ENCODE assay signal across 11 cellular contexts in the genomic region with DNA sequence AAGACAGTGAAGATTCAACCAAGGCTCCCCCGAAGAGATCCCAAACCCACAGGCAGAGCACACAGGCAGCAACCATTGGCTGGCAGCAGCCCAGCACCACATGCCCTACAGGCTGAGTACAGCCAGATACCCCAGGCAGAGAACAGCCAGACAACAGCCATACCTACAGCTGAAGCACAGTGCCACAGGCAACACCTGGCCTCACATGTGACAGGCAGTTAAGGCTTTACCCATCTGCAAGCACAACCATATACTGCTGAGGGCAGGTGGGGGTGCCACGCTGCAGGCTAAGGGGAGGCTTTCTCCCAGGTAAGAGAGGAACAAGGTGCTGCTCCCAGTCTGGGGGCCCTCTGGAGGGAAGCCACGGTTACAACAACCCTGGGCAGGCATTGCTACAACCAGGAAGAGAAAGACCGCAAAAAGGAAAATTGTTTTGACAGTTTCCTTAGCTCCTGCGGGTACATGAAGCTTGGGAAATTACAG. TPM values are rescaled to one million over a fixed set of nuclear protein-coding genes. Genes with fewer than 3 reads are reported as not detected.
DNase-seq lines count a peak whose midpoint lies in the region; ATAC-seq and TF ChIP-seq lines count a peak whose summit lies in the region.
"Had no signal": no experiment of that assay in that cellular context is flagged by ENCODE, and none has a peak within 500 bp of the region (broad histone marks: within the 10 kb centered on the region; RNA-seq: fewer than 3 reads in every experiment).

No MANE protein-coding gene starts in this region.

- no peaks in the 10 kb centered on the region for H3K36me3 ChIP-seq in H7 (replicated peaks; ENCODE audit: control insufficient read depth, insufficient read depth, low read length)

- DNase-seq in AG09309 (ENCODE audit: low read depth) (no peak), H7 (peak; percentile 76), iPS-NIHi7 (ENCODE audit: extremely low spot score) (peak; percentile 55), RWPE1 (ENCODE audit: low spot score) (no peak), DMS114 treated with DMSO at 0.1 percent for 48 hours (lab: John Stamatoyannopoulos, UW; ENCODE audit: unreplicated experiment) (no peak)
- DNase-seq: kidney, NCI-H524 treated with DMSO at 0.1 percent for 48 hours, T-helper 9 cell had no signal

- ATAC-seq in SK-N-SH treated with all-trans-retinoic acid at 6 μM for 48 hours (peak; percentile 19), HG02610 (IDR thresholded peaks at IDR 0.05; ENCODE audit: unreplicated experiment) (no peak), GM19452 (IDR thresholded peaks at IDR 0.05; ENCODE audit: unreplicated experiment) (no peak)

- H3K27ac ChIP-seq in RWPE1, result no peak overlapping the region

- H3K4me3 ChIP-seq in AG09309 (ENCODE audit: control insufficient read depth, low read depth, low read length) (no peak overlapping the region), H7 (ENCODE audit: insufficient read depth, low read depth, low read length) (no peak overlapping the region)

- TF ChIP-seq CTCF in AG09309 (IDR thresholded peaks at IDR 0.05; ENCODE audit: control insufficient read depth, insufficient read depth, low read depth, low read length, missing control alignments) (peak; percentile 6), RWPE1 (conservative IDR thresholded peaks at IDR 0.05; ENCODE audit: low read depth) (no peak)

- no peaks in the 10 kb centered on the region; the same call in 1 of the 2 replicates for H3K27me3 ChIP-seq in H7 (ENCODE audit: control insufficient read depth, insufficient read depth, low read length)

- POLR2A ChIA-PET in RWPE1 (lab: Yijun Ruan, JAX; ENCODE audit: low non-redundant PET), result no interaction called here

- CTCF ChIA-PET in RWPE1 (lab: Yijun Ruan, JAX), result interaction anchor here (0.9 to 8.4 kb wide), 18 partner anchors 8 to 190 kb away, joined by 3 to 197 read pairs (median 13); no protein-coding TSS in a partner anchor

TF ChIP-seq in SK-N-SH treated with all-trans-retinoic acid at 6 μM for 48 hours, 23 proteins besides CTCF, POLR2A, EP300 and RAD21:
- TF ChIP-seq ESRRG (CRISPR knock-in tag; IDR thresholded peaks at IDR 0.05) (no peak), ZFP30 (CRISPR knock-in tag; IDR thresholded peaks at IDR 0.05) (no peak), ARNTL (CRISPR knock-in tag; IDR thresholded peaks at IDR 0.05; ENCODE audit: borderline replicate concordance, low read depth) (no peak), CSDC2 (CRISPR knock-in tag; IDR thresholded peaks at IDR 0.05) (no peak), ZNF8 (CRISPR knock-in tag; IDR thresholded peaks at IDR 0.05) (no peak), ZFP3 (CRISPR knock-in tag; IDR thresholded peaks at IDR 0.05) (no peak), ISL1 (CRISPR knock-in tag; IDR thresholded peaks at IDR 0.05) (no peak), POU6F1 (CRISPR knock-in tag; IDR thresholded peaks at IDR 0.05; ENCODE audit: borderline replicate concordance, low read depth) (no peak), ZC3H10 (CRISPR knock-in tag; IDR thresholded peaks at IDR 0.05) (no peak), SNAI2 (CRISPR knock-in tag; IDR thresholded peaks at IDR 0.05) (no peak), OSR1 (CRISPR knock-in tag; IDR thresholded peaks at IDR 0.05) (no peak), PPARA (CRISPR knock-in tag; IDR thresholded peaks at IDR 0.05; ENCODE audit: borderline replicate concordance) (no peak), GLIS3 (CRISPR knock-in tag; IDR thresholded peaks at IDR 0.05) (no peak)
- TF ChIP-seq, protein P1, sequence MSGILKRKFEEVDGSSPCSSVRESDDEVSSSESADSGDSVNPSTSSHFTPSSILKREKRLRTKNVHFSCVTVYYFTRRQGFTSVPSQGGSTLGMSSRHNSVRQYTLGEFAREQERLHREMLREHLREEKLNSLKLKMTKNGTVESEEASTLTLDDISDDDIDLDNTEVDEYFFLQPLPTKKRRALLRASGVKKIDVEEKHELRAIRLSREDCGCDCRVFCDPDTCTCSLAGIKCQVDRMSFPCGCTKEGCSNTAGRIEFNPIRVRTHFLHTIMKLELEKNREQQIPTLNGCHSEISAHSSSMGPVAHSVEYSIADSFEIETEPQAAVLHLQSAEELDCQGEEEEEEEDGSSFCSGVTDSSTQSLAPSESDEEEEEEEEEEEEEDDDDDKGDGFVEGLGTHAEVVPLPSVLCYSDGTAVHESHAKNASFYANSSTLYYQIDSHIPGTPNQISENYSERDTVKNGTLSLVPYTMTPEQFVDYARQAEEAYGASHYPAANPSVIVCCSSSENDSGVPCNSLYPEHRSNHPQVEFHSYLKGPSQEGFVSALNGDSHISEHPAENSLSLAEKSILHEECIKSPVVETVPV (CRISPR knock-in tag; IDR thresholded peaks at IDR 0.05), result no peak
- TF ChIP-seq, protein P2, sequence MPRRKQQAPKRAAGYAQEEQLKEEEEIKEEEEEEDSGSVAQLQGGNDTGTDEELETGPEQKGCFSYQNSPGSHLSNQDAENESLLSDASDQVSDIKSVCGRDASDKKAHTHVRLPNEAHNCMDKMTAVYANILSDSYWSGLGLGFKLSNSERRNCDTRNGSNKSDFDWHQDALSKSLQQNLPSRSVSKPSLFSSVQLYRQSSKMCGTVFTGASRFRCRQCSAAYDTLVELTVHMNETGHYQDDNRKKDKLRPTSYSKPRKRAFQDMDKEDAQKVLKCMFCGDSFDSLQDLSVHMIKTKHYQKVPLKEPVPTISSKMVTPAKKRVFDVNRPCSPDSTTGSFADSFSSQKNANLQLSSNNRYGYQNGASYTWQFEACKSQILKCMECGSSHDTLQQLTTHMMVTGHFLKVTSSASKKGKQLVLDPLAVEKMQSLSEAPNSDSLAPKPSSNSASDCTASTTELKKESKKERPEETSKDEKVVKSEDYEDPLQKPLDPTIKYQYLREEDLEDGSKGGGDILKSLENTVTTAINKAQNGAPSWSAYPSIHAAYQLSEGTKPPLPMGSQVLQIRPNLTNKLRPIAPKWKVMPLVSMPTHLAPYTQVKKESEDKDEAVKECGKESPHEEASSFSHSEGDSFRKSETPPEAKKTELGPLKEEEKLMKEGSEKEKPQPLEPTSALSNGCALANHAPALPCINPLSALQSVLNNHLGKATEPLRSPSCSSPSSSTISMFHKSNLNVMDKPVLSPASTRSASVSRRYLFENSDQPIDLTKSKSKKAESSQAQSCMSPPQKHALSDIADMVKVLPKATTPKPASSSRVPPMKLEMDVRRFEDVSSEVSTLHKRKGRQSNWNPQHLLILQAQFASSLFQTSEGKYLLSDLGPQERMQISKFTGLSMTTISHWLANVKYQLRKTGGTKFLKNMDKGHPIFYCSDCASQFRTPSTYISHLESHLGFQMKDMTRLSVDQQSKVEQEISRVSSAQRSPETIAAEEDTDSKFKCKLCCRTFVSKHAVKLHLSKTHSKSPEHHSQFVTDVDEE (CRISPR knock-in tag; IDR thresholded peaks at IDR 0.05), result no peak

RNA-seq across cellular contexts. Expression of gene CHIT1, which starts 12.3 kb away (rescaled TPM):
- not detected in 2 replicates for total RNA-seq in H7 (2014; rRNA removed; shearing (Covaris generic))

RNA-seq across cellular contexts. Expression of gene CHI3L1, which starts 30.7 kb away (rescaled TPM):
- 0.37 and 0.42 TPM in 2 replicates for total RNA-seq in H7 (2014; rRNA removed; shearing (Covaris generic))

RNA-seq across cellular contexts. Expression of gene MYBPH, which starts 41.6 kb away (rescaled TPM):
- total RNA-seq in H7 (2014; rRNA removed; shearing (Covaris generic)), result not detected in 2 replicates
- total RNA-seq: kidney had no signal

Comparison
In these comparisons a context has a peak if more than half of its experiments do, and no peak if none do; other contexts are left out.
1. DNase-seq: peak in H7 (single experiment) and iPS-NIHi7 (single experiment); none in AG09309 (single experiment), RWPE1 (single experiment) and DMS114 treated with DMSO at 0.1 percent for 48 hours (single experiment).